17 cellular contexts compared by ENCODE assay signal in genomic region chr1:233006582-233006981, GRCh38.
"Had no signal": no experiment of that assay in that cellular context is flagged by ENCODE, and none has a peak within 500 bp of the region (broad histone marks: within the 10 kb centered on the region; RNA-seq: fewer than 3 reads in every experiment).

No MANE protein-coding gene starts in this region.

- H3K9me3 ChIP-seq: body of pancreas, colonic mucosa, esophagus muscularis mucosa had no signal

- H3K4me1 ChIP-seq: body of pancreas, colonic mucosa, esophagus muscularis mucosa had no signal

- H3K4me1 Mint-ChIP-seq: WTC11 had no signal

- H3K4me3 ChIP-seq: body of pancreas, colonic mucosa, esophagus muscularis mucosa, skin epidermis had no signal

- H3K27me3 Mint-ChIP-seq: activated CD8-positive, alpha-beta T cell treated with anti-CD3 and anti-CD28 coated beads for 36 hours; activated naive CD8-positive, alpha-beta T cell; natural killer cell treated with Interleukin-12 subunit alpha and Interleukin-12 subunit beta and Interleukin-15 and Interleukin-18, amount 100 ng/mL, for 72 hours; type B pancreatic cell had no signal

- H3K36me3 ChIP-seq: colonic mucosa, esophagus muscularis mucosa had no signal

- H3K4me3 Mint-ChIP-seq: activated CD8-positive, alpha-beta T cell treated with anti-CD3 and anti-CD28 coated beads for 36 hours; activated naive CD8-positive, alpha-beta T cell; activated T-cell treated with anti-CD3 and anti-CD28 coated beads, Interleukin-2, amount 50 U/mL, for 4 hours; natural killer cell treated with Interleukin-12 subunit alpha and Interleukin-12 subunit beta and Interleukin-15 and Interleukin-18, amount 100 ng/mL, for 72 hours; type B pancreatic cell; WTC11 had no signal

- H3K27ac ChIP-seq: body of pancreas, colonic mucosa, esophagus muscularis mucosa, skin epidermis had no signal

- H3K27me3 ChIP-seq: body of pancreas, colonic mucosa, esophagus muscularis mucosa had no signal

- H3K36me3 Mint-ChIP-seq: type B pancreatic cell had no signal

- H3K9me3 Mint-ChIP-seq: activated CD8-positive, alpha-beta T cell treated with anti-CD3 and anti-CD28 coated beads for 36 hours; activated T-cell treated with anti-CD3 and anti-CD28 coated beads, Interleukin-2, amount 50 U/mL, for 4 hours; natural killer cell treated with Interleukin-12 subunit alpha and Interleukin-12 subunit beta and Interleukin-15 and Interleukin-18, amount 100 ng/mL, for 72 hours had no signal

- H3K27ac Mint-ChIP-seq: activated CD8-positive, alpha-beta T cell treated with anti-CD3 and anti-CD28 coated beads for 36 hours; activated naive CD8-positive, alpha-beta T cell; natural killer cell treated with Interleukin-12 subunit alpha and Interleukin-12 subunit beta and Interleukin-15 and Interleukin-18, amount 100 ng/mL, for 72 hours; type B pancreatic cell; WTC11 had no signal

- DNase-seq: activated CD4-positive, alpha-beta T cell treated with anti-CD3 and anti-CD28 coated beads for 4 hours; activated CD8-positive, alpha-beta T cell treated with anti-CD3 and anti-CD28 coated beads for 36 hours; activated effector memory CD4-positive, alpha-beta T cell treated with Interleukin-2 at 50 U/mL for 16 hours; activated T-cell treated with anti-CD3 and anti-CD28 coated beads, Interleukin-2, amount 50 U/mL, for 4 hours; amniotic stem cell; body of pancreas; colonic mucosa; kidney glomerular epithelial cell; left ventricle myocardium superior; stimulated activated CD4-positive, alpha-beta T cell treated with anti-CD3 and anti-CD28 coated beads, Interleukin-4, amount 100 ng/mL, for 24 hours; stimulated activated naive CD8-positive, alpha-beta T cell treated with anti-CD3 and anti-CD28 coated beads, Interleukin-15, Interleukin-2, amounts not matched to agents 100 U/mL and 50 U/mL, for 24 hours had no signal
